In genomic region chr17:27780441-27781404, GRCh38 we compare ENCODE assay signal across 24 cellular contexts. TPM values are rescaled to one million over a fixed set of nuclear protein-coding genes. Genes with fewer than 3 reads are reported as not detected.
"Had no signal": no experiment of that assay in that cellular context is flagged by ENCODE, and none has a peak within 500 bp of the region (broad histone marks: within the 10 kb centered on the region; RNA-seq: fewer than 3 reads in every experiment).

No MANE protein-coding gene starts in this region.

- H3K9me3 ChIP-seq: SK-N-SH had no signal

- FAIRE-seq: HTR-8/SVneo, K562, RCC 7860 had no signal

- H3K4me2 ChIP-seq: KMS-11, SK-N-SH had no signal

- ATAC-seq: K562 had no signal

- H3K9ac ChIP-seq: KMS-11, SK-N-SH had no signal

- H3K4me3 ChIP-seq: K562 had no signal

- DNase-seq: Kasumi-1, MM.1S, NCI-H1092 treated with DMSO at 0.1 percent for 48 hours, NCI-H1436, NCI-H187, NCI-H2029, NCI-H2081 treated with DMSO at 0.1 percent for 48 hours, NCI-H2171, NCI-H226, NCI-H446, NCI-H510A, NCI-H524 treated with DMSO at 0.1 percent for 48 hours, NCI-H69, NCI-H774, SHP77, SK-N-SH, SW 1271 had no signal

- H3K27ac ChIP-seq: HL-60, KMS-11, RWPE1 had no signal

RNA-seq across cellular contexts. Expression of gene NOS2, which starts 19.6 kb away (rescaled TPM):
- total RNA-seq: K562, M059J had no signal
- polyA plus RNA-seq: K562, SK-N-SH had no signal
